In genomic region chr16:47887496-47887895, GRCh38 we compare ENCODE assay signal across 13 cellular contexts.
DNase-seq lines count a peak whose midpoint lies in the region; ATAC-seq and TF ChIP-seq lines count a peak whose summit lies in the region.
"Had no signal": no experiment of that assay in that cellular context is flagged by ENCODE, and none has a peak within 500 bp of the region (broad histone marks: within the 10 kb centered on the region; RNA-seq: fewer than 3 reads in every experiment).

No MANE protein-coding gene starts in this region.

- intact Hi-C loops in CD14-positive monocyte (cut with micrococcal nuclease) = no loop called here

- H3K9me3 ChIP-seq in Karpas-422 (ENCODE audit: low read length) = no peaks in the 10 kb centered on the region
- H3K9me3 ChIP-seq: stomach had no signal

- H3K27me3 Mint-ChIP-seq in CD14-positive monocyte (ENCODE audit: low read depth in 3 of 3) = peaks cover 0 to 13% (median 5%) of the 10 kb centered on the region in 3 donors

- H3K4me1 ChIP-seq in Karpas-422 (ENCODE audit: low read length) = peaks cover 35% of the 10 kb centered on the region
- H3K4me1 ChIP-seq: stomach had no signal

- no peaks in the 10 kb centered on the region for H3K36me3 ChIP-seq in Karpas-422 (ENCODE audit: insufficient read depth, low read length)
- H3K36me3 ChIP-seq: stomach had no signal

- ATAC-seq in GM19324 (IDR thresholded peaks at IDR 0.05; ENCODE audit: low FRiP score, unreplicated experiment) = no peak
- ATAC-seq: activated T-cell treated with anti-CD3 and anti-CD28 coated beads, Interleukin-2, amount 50 U/mL, for 4 hours; GM12878 had no signal

- H3K4me3 Mint-ChIP-seq in CD14-positive monocyte = no peak overlapping the region
- H3K4me3 Mint-ChIP-seq: activated T-cell treated with anti-CD3 and anti-CD28 coated beads, Interleukin-2, amount 50 U/mL, for 4 hours had no signal

- CTCF ChIA-PET in AG04449 (lab: Yijun Ruan, JAX) = interaction anchor here (1.0 to 1.5 kb wide), 3 partner anchors 20 to 277 kb away, joined by 3 to 4 read pairs (median 3); no protein-coding TSS in a partner anchor

- no peaks in the 10 kb centered on the region for H3K4me1 Mint-ChIP-seq in CD14-positive monocyte

- H3K4me3 ChIP-seq in AG04449 (ENCODE audit: low read depth, low read length) (no peak overlapping the region), Karpas-422 (ENCODE audit: low read length) (no peak overlapping the region)
- H3K4me3 ChIP-seq: GM12878, stomach had no signal

- TF ChIP-seq CTCF in AG04449 (IDR thresholded peaks at IDR 0.05; ENCODE audit: insufficient read depth, low read length, missing control alignments) (no peak), CD14-positive monocyte (IDR thresholded peaks at IDR 0.05) (no peak)

- peaks cover 0 to 5% (median 2%) of the 10 kb centered on the region in 7 donors for H3K9me3 Mint-ChIP-seq in CD14-positive monocyte
- H3K9me3 Mint-ChIP-seq: activated T-cell treated with anti-CD3 and anti-CD28 coated beads, Interleukin-2, amount 50 U/mL, for 4 hours had no signal

- DNase-seq in AG04449 (ENCODE audit: low read depth, low spot score) = peak; percentile 10
- DNase-seq in Karpas-422 = peak; percentile 68
- DNase-seq in astrocyte of the hippocampus (ENCODE audit: low read depth, low spot score) = peak; percentile 80
- peak; percentile 56 for DNase-seq in left kidney (ENCODE audit: low read depth, low spot score)
- no peak for DNase-seq in CD14-positive monocyte (ENCODE audit: low spot score)
- no peak for DNase-seq in T-helper 2 cell
- no peak for DNase-seq in SKM-1 treated with dmso at 0.1 percent for 144 hours (lab: John Stamatoyannopoulos, UW; ENCODE audit: unreplicated experiment)
- DNase-seq: activated T-cell treated with anti-CD3 and anti-CD28 coated beads, Interleukin-2, amount 50 U/mL, for 4 hours; cerebellar nuclear complex; stomach had no signal

- peak overlapping the region in 1 of 7 donors; percentile 71 for H3K27ac Mint-ChIP-seq in CD14-positive monocyte

- H3K27ac ChIP-seq in Karpas-422 (ENCODE audit: low read length) = no peak overlapping the region
- H3K27ac ChIP-seq: C4-2B, stomach had no signal

- no peaks in the 10 kb centered on the region for H3K36me3 Mint-ChIP-seq in CD14-positive monocyte

- no peaks in the 10 kb centered on the region for H3K79me2 ChIP-seq in Karpas-422 (ENCODE audit: low read length)

- H2AFZ ChIP-seq in Karpas-422 (ENCODE audit: low read length) = no peak overlapping the region

- H4K20me1 ChIP-seq in Karpas-422 (ENCODE audit: insufficient read depth, low read depth, low read length) = no peaks in the 10 kb centered on the region

- POLR2A ChIA-PET in AG04449 (lab: Yijun Ruan, JAX) = interaction anchor here (1.4 kb wide), 1 partner anchor 155 kb away, joined by 4 read pairs; no protein-coding TSS in a partner anchor

- no peak overlapping the region for H3K9ac ChIP-seq in Karpas-422 (ENCODE audit: low read length)

- no peaks in the 10 kb centered on the region for H3K27me3 ChIP-seq in Karpas-422 (ENCODE audit: low read length)

- H3K9me2 ChIP-seq in Karpas-422 (replicated peaks; ENCODE audit: insufficient read depth, low read length) = no peaks in the 10 kb centered on the region

- peak overlapping the region; percentile 32 for H3K4me2 ChIP-seq in Karpas-422 (ENCODE audit: low read depth, low read length, poor library complexity, severe bottlenecking)

Comparison
In these comparisons a context has a peak if more than half of its experiments do, and no peak if none do; other contexts are left out.
1. DNase-seq: peak in AG04449 (single experiment), Karpas-422 (single experiment), astrocyte of the hippocampus (single experiment) and left kidney (single experiment); none in CD14-positive monocyte (single experiment), T-helper 2 cell (0 of 5) and SKM-1 treated with dmso at 0.1 percent for 144 hours (single experiment).